In the genomic region with DNA sequence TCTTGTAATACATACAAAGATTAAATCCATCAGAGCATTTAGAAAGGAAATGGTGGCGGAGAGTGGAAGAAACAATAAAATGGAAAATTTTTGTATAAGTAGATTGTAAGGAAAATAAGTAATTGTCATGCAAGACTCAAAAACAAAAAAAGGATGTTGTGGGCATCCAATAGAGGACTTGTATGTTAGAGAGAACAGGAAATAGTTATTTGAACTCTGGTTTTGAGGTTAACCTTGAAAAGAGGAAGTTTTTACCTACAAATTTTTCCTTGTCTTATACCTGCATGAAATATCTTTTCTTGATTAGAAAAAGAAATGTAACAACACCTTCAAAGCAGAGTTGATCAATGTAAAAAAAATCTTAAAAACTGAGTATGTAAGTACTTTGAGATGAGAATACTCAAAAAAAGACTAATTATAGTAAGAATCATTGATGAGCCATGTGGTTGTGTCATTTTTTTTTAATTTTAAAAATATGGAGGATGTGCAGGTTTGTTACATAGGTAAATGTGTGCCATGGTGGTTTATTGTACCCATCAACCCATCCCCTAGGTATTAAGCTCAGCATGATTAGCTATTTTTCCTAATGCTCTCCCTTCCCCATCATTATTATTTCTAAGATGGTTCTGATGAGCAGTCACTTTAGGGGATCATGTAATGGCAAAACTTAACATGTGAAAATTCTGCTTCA, we compare ENCODE assay signal across 11 cellular contexts.
A peak's percentile ranks its signal among the peaks of the same experiment; 100 is the strongest.
DNase-seq lines count a peak whose midpoint lies in the region; ATAC-seq lines count a peak whose summit lies in the region.
"Had no signal": no experiment of that assay in that cellular context is flagged by ENCODE, and none has a peak within 500 bp of the region (broad histone marks: within the 10 kb centered on the region; RNA-seq: fewer than 3 reads in every experiment).

No MANE protein-coding gene starts in this region.

- no peak for DNase-seq in activated naive CD8-positive, alpha-beta T cell treated with anti-CD3 and anti-CD28 coated beads, Interleukin-2, amount 50 U/mL, for 24 hours
- DNase-seq in NCI-H69 (lab: John Stamatoyannopoulos, UW) (no peak), NCI-H524 (lab: John Stamatoyannopoulos, UW) (no peak), DMS53 (lab: John Stamatoyannopoulos, UW) (no peak), NCI-H1092 (lab: John Stamatoyannopoulos, UW) (no peak)
- DNase-seq: NCI-H510A treated with DMSO at 0.1 percent for 48 hours; stimulated activated CD8-positive, alpha-beta memory T cell treated with anti-CD3 and anti-CD28 coated beads, Interleukin-4, amount 100 ng/mL, for 48 hours had no signal

- peak overlapping the region; percentile 59 for H3K4me3 Mint-ChIP-seq in activated naive CD8-positive, alpha-beta T cell treated with anti-CD3 and anti-CD28 coated beads, Interleukin-2, amount 50 U/mL, for 24 hours
- H3K4me3 Mint-ChIP-seq: nephron had no signal

- H3K4me1 Mint-ChIP-seq in activated naive CD8-positive, alpha-beta T cell treated with anti-CD3 and anti-CD28 coated beads, Interleukin-2, amount 50 U/mL, for 24 hours: peaks cover 43% of the 10 kb centered on the region

- peaks cover 66% of the 10 kb centered on the region for H3K36me3 Mint-ChIP-seq in activated naive CD8-positive, alpha-beta T cell treated with anti-CD3 and anti-CD28 coated beads, Interleukin-2, amount 50 U/mL, for 24 hours (ENCODE audit: low read depth)

- peak overlapping the region; percentile 89 for H3K27ac Mint-ChIP-seq in activated naive CD8-positive, alpha-beta T cell treated with anti-CD3 and anti-CD28 coated beads, Interleukin-2, amount 50 U/mL, for 24 hours
- H3K27ac Mint-ChIP-seq: nephron had no signal

- ATAC-seq in GM18511 (IDR thresholded peaks at IDR 0.05; ENCODE audit: unreplicated experiment) (peak; percentile 94), GM21529 (IDR thresholded peaks at IDR 0.05; ENCODE audit: unreplicated experiment) (peak; percentile 90), HG03520 (IDR thresholded peaks at IDR 0.05; ENCODE audit: unreplicated experiment) (peak; percentile 89)
- ATAC-seq in activated naive CD8-positive, alpha-beta T cell treated with anti-CD3 and anti-CD28 coated beads, Interleukin-2, amount 50 U/mL, for 24 hours: no peak

- H3K9me3 Mint-ChIP-seq in activated naive CD8-positive, alpha-beta T cell treated with anti-CD3 and anti-CD28 coated beads, Interleukin-2, amount 50 U/mL, for 24 hours: peaks cover 16% of the 10 kb centered on the region

- H3K27me3 Mint-ChIP-seq in activated naive CD8-positive, alpha-beta T cell treated with anti-CD3 and anti-CD28 coated beads, Interleukin-2, amount 50 U/mL, for 24 hours: no peaks in the 10 kb centered on the region
